In genomic region chr2:203697202-203697601, GRCh38 we compare ENCODE assay signal across 2 cellular contexts. TPM values are rescaled to one million over a fixed set of nuclear protein-coding genes. Genes with fewer than 3 reads are reported as not detected.
"Had no signal": no experiment of that assay in that cellular context is flagged by ENCODE, and none has a peak within 500 bp of the region (broad histone marks: within the 10 kb centered on the region; RNA-seq: fewer than 3 reads in every experiment).

No MANE protein-coding gene starts in this region.

RNA-seq across cellular contexts. Expression of gene CD28, which starts 9.2 kb away (rescaled TPM):
- total RNA-seq: endodermal cell, renal cortical epithelial cell had no signal
